ENCODE assay signal across 8 cellular contexts in the genomic region with DNA sequence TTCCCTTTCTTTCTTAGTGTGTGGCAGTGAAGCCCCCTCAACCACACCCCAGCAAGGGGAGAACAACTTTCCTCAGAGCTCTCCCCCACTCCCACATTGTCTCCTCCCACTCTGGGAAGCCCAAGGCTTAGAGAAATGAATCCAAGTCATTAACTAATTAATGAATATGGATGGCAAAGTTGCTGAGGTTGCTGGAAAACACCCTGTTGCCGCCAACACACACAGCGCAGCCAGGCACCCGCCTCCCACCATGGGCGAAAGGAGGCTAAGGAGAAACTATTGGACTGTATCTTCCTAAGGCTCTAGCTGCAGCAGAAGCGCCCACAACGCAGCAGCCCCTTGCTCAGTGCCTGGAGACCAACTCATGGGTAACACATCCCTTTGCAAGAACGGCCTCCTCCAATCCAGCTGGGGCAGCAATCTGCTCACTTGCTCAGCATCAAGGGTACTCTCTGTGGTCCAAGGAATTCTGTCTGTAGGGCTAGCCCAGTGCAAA. TPM values are rescaled to one million over a fixed set of nuclear protein-coding genes. Genes with fewer than 3 reads are reported as not detected.
DNase-seq lines count a peak whose midpoint lies in the region; ATAC-seq and TF ChIP-seq lines count a peak whose summit lies in the region.

No MANE protein-coding gene starts in this region.

- peaks cover 52% of the 10 kb centered on the region for H3K4me1 Mint-ChIP-seq in chondrocyte (ENCODE audit: low read depth)

- no peaks in the 10 kb centered on the region for H3K27me3 ChIP-seq in prostate gland (replicated peaks; ENCODE audit: insufficient read depth)

- no peaks in the 10 kb centered on the region for H3K27me3 Mint-ChIP-seq in chondrocyte (ENCODE audit: low read depth)

- H3K27ac Mint-ChIP-seq in chondrocyte (ENCODE audit: unreplicated experiment): peak overlapping the region; percentile 97

- H3K36me3 Mint-ChIP-seq in chondrocyte (ENCODE audit: low read depth): peaks cover 2% of the 10 kb centered on the region

- in situ Hi-C loops in GM13977 (cut with MboI; ENCODE audit: low pct_unique_long_range_greater_than_20kb, low sequenced_read_pairs, unreplicated experiment): no loop called here

- no peaks in the 10 kb centered on the region for H3K9me3 ChIP-seq in prostate gland

- no peaks in the 10 kb centered on the region for H3K36me3 ChIP-seq in prostate gland

- intact Hi-C loops in prostate gland (cut with DNase I): no loop called here

- H3K4me1 ChIP-seq in prostate gland (replicated peaks): no peaks in the 10 kb centered on the region

- no peak overlapping the region for H3K4me3 ChIP-seq in prostate gland

- peak overlapping the region; percentile 90 to 94 for H3K27ac ChIP-seq in prostate gland

- TF ChIP-seq CTCF in chondrocyte (IDR thresholded peaks at IDR 0.05) (no peak), prostate gland (IDR thresholded peaks at IDR 0.05) (no peak), GM13977 (IDR thresholded peaks at IDR 0.05; ENCODE audit: extremely low read depth, insufficient read depth, missing control alignments) (no peak)

- peak; percentile 8 for ATAC-seq in GM19438 (IDR thresholded peaks at IDR 0.05; ENCODE audit: low read depth, unreplicated experiment)
- peak; percentile 17 for ATAC-seq in HG03175 (IDR thresholded peaks at IDR 0.05; ENCODE audit: unreplicated experiment)
- no peak for ATAC-seq in HG03520 (IDR thresholded peaks at IDR 0.05; ENCODE audit: unreplicated experiment)

- WGBS in prostate gland: 37% methylated on average over 7 of the region's 7 CpGs

- H3K9me3 Mint-ChIP-seq in chondrocyte (ENCODE audit: low read depth): peaks cover 5% of the 10 kb centered on the region

- no peak overlapping the region for H3K4me3 Mint-ChIP-seq in chondrocyte (ENCODE audit: unreplicated experiment)

- DNase-seq in chondrocyte (ENCODE audit: low spot score): no peak
- DNase-seq in prostate gland (ENCODE audit: low spot score): no peak
- DNase-seq in GM13977 (ENCODE audit: low spot score): no peak
- DNase-seq in NCI-H1105 treated with DMSO at 0.1 percent for 48 hours (lab: John Stamatoyannopoulos, UW): no peak
- no peak for DNase-seq in NCI-H510A (lab: John Stamatoyannopoulos, UW)

- TF ChIP-seq POLR2A in prostate gland (IDR thresholded peaks at IDR 0.05): no peak

RNA-seq across cellular contexts. Expression of a gene that starts 34.2 kb away (rescaled TPM):
- total RNA-seq in chondrocyte: 191 to 199 TPM (median 199 TPM) in 3 replicates
- 1,000 to 10,000 TPM in 1 of 2 donors, 100 to 1,000 TPM in 1; 480 to 1,164 TPM for total RNA-seq in prostate gland

RNA-seq across cellular contexts. Expression of a gene that starts 36.2 kb away (rescaled TPM):
- total RNA-seq in chondrocyte (not detected in 3 replicates), prostate gland (1 to 10 TPM in 1 of 2 donors, not detected in 1; 1.2 TPM)
